In genomic region chr10:72108004-72108370, GRCh38 we compare ENCODE assay signal across 9 cellular contexts. TPM values are rescaled to one million over a fixed set of nuclear protein-coding genes. Genes with fewer than 3 reads are reported as not detected.
DNase-seq lines count a peak whose midpoint lies in the region; ATAC-seq and TF ChIP-seq lines count a peak whose summit lies in the region.
"Not testable (repeated sequence)": the region's sequence is repeated elsewhere in the genome, so short reads cannot be mapped to it uniquely, and the experiment has no call there.
"Had no signal": no experiment of that assay in that cellular context is flagged by ENCODE, and none has a peak within 500 bp of the region (broad histone marks: within the 10 kb centered on the region; RNA-seq: fewer than 3 reads in every experiment).

No MANE protein-coding gene starts in this region.

- H3K9me3 ChIP-seq in CD4-positive, alpha-beta T cell (ENCODE audit: control insufficient read depth, low read length); Loucy (ENCODE audit: insufficient read depth, low read depth, low read length); endodermal cell (ENCODE audit: control insufficient read depth, low read length): not testable (repeated sequence)

- not testable (repeated sequence) for H3K27me3 Mint-ChIP-seq in CD4-positive, alpha-beta T cell; T-helper 1 cell treated with Interleukin-12 subunit alpha and Interleukin-12 subunit beta and Interleukin-4 antibody, amounts not matched to agents 30 μg/mL and 1 μg/mL, for 36 hours (ENCODE audit: low read depth); activated CD8-positive, alpha-beta T cell treated with anti-CD3 and anti-CD28 coated beads, Interleukin-2, amount 10 ng/mL, durations not matched to agents 7 days and 5 days (ENCODE audit: low read depth); endodermal cell (ENCODE audit: insufficient read depth); mesothelial cell of epicardium (ENCODE audit: low read depth); stimulated activated naive CD8-positive, alpha-beta T cell treated with anti-CD3 and anti-CD28 coated beads, Interleukin-15, Interleukin-2, amounts not matched to agents 100 ng/mL and 50 ng/mL, for 24 hours

- H3K9ac ChIP-seq in Loucy (ENCODE audit: low read depth, low read length, poor library complexity, severe bottlenecking), result peak overlapping the region; percentile 59
- H3K9ac ChIP-seq in endodermal cell (ENCODE audit: extremely low read depth, low read length, poor library complexity, severe bottlenecking), result not testable (repeated sequence)

- not testable (repeated sequence) for H4K20me1 ChIP-seq in Loucy (ENCODE audit: insufficient read depth, low read length, poor library complexity, severe bottlenecking)

- H3K4me3 Mint-ChIP-seq in CD4-positive, alpha-beta T cell, result peak overlapping the region; percentile 87
- H3K4me3 Mint-ChIP-seq in T-helper 1 cell treated with Interleukin-12 subunit alpha and Interleukin-12 subunit beta and Interleukin-4 antibody, amounts not matched to agents 30 μg/mL and 1 μg/mL, for 36 hours, result peak overlapping the region; percentile 69
- H3K4me3 Mint-ChIP-seq in activated CD8-positive, alpha-beta T cell treated with anti-CD3 and anti-CD28 coated beads, Interleukin-2, amount 10 ng/mL, durations not matched to agents 7 days and 5 days, result peak overlapping the region; percentile 77
- H3K4me3 Mint-ChIP-seq in endodermal cell, mesothelial cell of epicardium: not testable (repeated sequence)
- peak overlapping the region; percentile 86 for H3K4me3 Mint-ChIP-seq in stimulated activated naive CD8-positive, alpha-beta T cell treated with anti-CD3 and anti-CD28 coated beads, Interleukin-15, Interleukin-2, amounts not matched to agents 100 ng/mL and 50 ng/mL, for 24 hours

- ATAC-seq in CD4-positive, alpha-beta T cell (ENCODE audit: poor library complexity), result peak; percentile 18
- peak; percentile 32 for ATAC-seq in activated CD8-positive, alpha-beta T cell treated with anti-CD3 and anti-CD28 coated beads, Interleukin-2, amount 10 ng/mL, durations not matched to agents 7 days and 5 days
- ATAC-seq in activated naive CD4-positive, alpha-beta T cell treated with anti-CD3 and anti-CD28 coated beads, Interleukin-2, amount 50 U/mL, for 72 hours, result peak; percentile 13

- intact Hi-C loops in CD4-positive, alpha-beta T cell (cut with DNase I, micrococcal nuclease), result loop anchor here in 1 of 2 experiments (10.0 kb wide), 1 partner anchor 587 kb away; the partner anchor contains the start of gene MCU

- H3K4me3 ChIP-seq in Loucy (ENCODE audit: low read length, poor library complexity, severe bottlenecking), result peak overlapping the region; percentile 63
- H3K4me3 ChIP-seq in endodermal cell (ENCODE audit: low read length), result not testable (repeated sequence)

- TF ChIP-seq CTCF in CD4-positive, alpha-beta T cell (IDR thresholded peaks at IDR 0.05); Loucy (conservative IDR thresholded peaks at IDR 0.05; ENCODE audit: low read length); endodermal cell (conservative IDR thresholded peaks at IDR 0.05); mesothelial cell of epicardium (IDR thresholded peaks at IDR 0.05; ENCODE audit: unreplicated experiment): not testable (repeated sequence)

- 96 to 100% methylated on average over 2 to 3 of the region's 3 CpGs for WGBS in endodermal cell (ENCODE audit: insufficient coverage in 1 of 2, insufficient read length in 1 of 2), 2 experiments

- H3K4me1 Mint-ChIP-seq in CD4-positive, alpha-beta T cell (ENCODE audit: low read depth), result peaks cover 90% of the 10 kb centered on the region
- peaks cover 53% of the 10 kb centered on the region for H3K4me1 Mint-ChIP-seq in T-helper 1 cell treated with Interleukin-12 subunit alpha and Interleukin-12 subunit beta and Interleukin-4 antibody, amounts not matched to agents 30 μg/mL and 1 μg/mL, for 36 hours (ENCODE audit: low read depth)
- peaks cover 61% of the 10 kb centered on the region for H3K4me1 Mint-ChIP-seq in activated CD8-positive, alpha-beta T cell treated with anti-CD3 and anti-CD28 coated beads, Interleukin-2, amount 10 ng/mL, durations not matched to agents 7 days and 5 days (ENCODE audit: low read depth)
- H3K4me1 Mint-ChIP-seq in endodermal cell, result not testable (repeated sequence)
- H3K4me1 Mint-ChIP-seq in mesothelial cell of epicardium, result peaks cover 27% of the 10 kb centered on the region
- H3K4me1 Mint-ChIP-seq in stimulated activated naive CD8-positive, alpha-beta T cell treated with anti-CD3 and anti-CD28 coated beads, Interleukin-15, Interleukin-2, amounts not matched to agents 100 ng/mL and 50 ng/mL, for 24 hours (ENCODE audit: low read depth), result peaks cover 74% of the 10 kb centered on the region

- POLR2A ChIA-PET in CD4-positive, alpha-beta T cell (lab: Charles Lee), result interaction anchor here (0.6 to 4.0 kb wide), 13 partner anchors 9 to 189 kb away, joined by 3 to 117 read pairs (median 6); partner anchors contain the start of genes ANAPC16, ASCC1 and SPOCK2
- POLR2A ChIA-PET in activated CD8-positive, alpha-beta T cell treated with anti-CD3 and anti-CD28 coated beads, Interleukin-2, amount 10 ng/mL, durations not matched to agents 7 days and 5 days (lab: Charles Lee), result interaction anchor here (1.1 to 3.8 kb wide), 4 partner anchors 20 to 212 kb away, joined by 4 to 51 read pairs (median 10); partner anchors contain the start of gene SPOCK2

- peak overlapping the region; percentile 94 for H3K27ac Mint-ChIP-seq in CD4-positive, alpha-beta T cell
- H3K27ac Mint-ChIP-seq in T-helper 1 cell treated with Interleukin-12 subunit alpha and Interleukin-12 subunit beta and Interleukin-4 antibody, amounts not matched to agents 30 μg/mL and 1 μg/mL, for 36 hours, result peak overlapping the region; percentile 86
- H3K27ac Mint-ChIP-seq in activated CD8-positive, alpha-beta T cell treated with anti-CD3 and anti-CD28 coated beads, Interleukin-2, amount 10 ng/mL, durations not matched to agents 7 days and 5 days, result peak overlapping the region; percentile 92
- peak overlapping the region; percentile 91 to 96 for H3K27ac Mint-ChIP-seq in activated naive CD4-positive, alpha-beta T cell treated with anti-CD3 and anti-CD28 coated beads, Interleukin-2, amount 50 U/mL, for 72 hours
- peak overlapping the region; percentile 76 for H3K27ac Mint-ChIP-seq in endodermal cell
- peak overlapping the region; percentile 95 for H3K27ac Mint-ChIP-seq in mesothelial cell of epicardium
- H3K27ac Mint-ChIP-seq in stimulated activated naive CD8-positive, alpha-beta T cell treated with anti-CD3 and anti-CD28 coated beads, Interleukin-15, Interleukin-2, amounts not matched to agents 100 ng/mL and 50 ng/mL, for 24 hours, result peak overlapping the region; percentile 97

- not testable (repeated sequence) for H2AFZ ChIP-seq in Loucy (ENCODE audit: low read length)

- peaks cover 24% of the 10 kb centered on the region for H3K4me1 ChIP-seq in Loucy (ENCODE audit: insufficient read depth, low read length, poor library complexity, severe bottlenecking)
- not testable (repeated sequence) for H3K4me1 ChIP-seq in endodermal cell (ENCODE audit: control insufficient read depth, insufficient read depth, low read length)

- H3K27me3 ChIP-seq in CD4-positive, alpha-beta T cell (ENCODE audit: control insufficient read depth, insufficient read depth, low read length); Loucy (ENCODE audit: insufficient read depth, low read length, poor library complexity, severe bottlenecking); endodermal cell (ENCODE audit: control insufficient read depth, insufficient read depth, low read length, poor library complexity, severe bottlenecking): not testable (repeated sequence)

- not testable (repeated sequence) for DNase-seq in CD4-positive, alpha-beta T cell; activated CD8-positive, alpha-beta T cell treated with anti-CD3 and anti-CD28 coated beads, Interleukin-2, amount 10 ng/mL, durations not matched to agents 7 days and 5 days; activated naive CD4-positive, alpha-beta T cell treated with anti-CD3 and anti-CD28 coated beads, Interleukin-2, amount 50 U/mL, for 72 hours (ENCODE audit: low spot score in 2 of 2); endodermal cell; mesothelial cell of epicardium (ENCODE audit: low spot score in 2 of 2, unreplicated experiment in 2 of 2)

- H3K79me2 ChIP-seq in Loucy (ENCODE audit: insufficient read depth, low read length), result not testable (repeated sequence)

- not testable (repeated sequence) for H3K9me2 ChIP-seq in Loucy (replicated peaks; ENCODE audit: low read depth, low read length)

- H3K36me3 Mint-ChIP-seq in CD4-positive, alpha-beta T cell (ENCODE audit: low read depth); mesothelial cell of epicardium: not testable (repeated sequence)
- peaks cover 19% of the 10 kb centered on the region for H3K36me3 Mint-ChIP-seq in T-helper 1 cell treated with Interleukin-12 subunit alpha and Interleukin-12 subunit beta and Interleukin-4 antibody, amounts not matched to agents 30 μg/mL and 1 μg/mL, for 36 hours (ENCODE audit: low read depth)
- peaks cover 31% of the 10 kb centered on the region for H3K36me3 Mint-ChIP-seq in activated CD8-positive, alpha-beta T cell treated with anti-CD3 and anti-CD28 coated beads, Interleukin-2, amount 10 ng/mL, durations not matched to agents 7 days and 5 days (ENCODE audit: low read depth)
- H3K36me3 Mint-ChIP-seq in activated naive CD4-positive, alpha-beta T cell treated with anti-CD3 and anti-CD28 coated beads, Interleukin-2, amount 50 U/mL, for 72 hours, result peaks cover 0 to 45% of the 10 kb centered on the region in 2 donors
- H3K36me3 Mint-ChIP-seq in endodermal cell (ENCODE audit: low read depth), result peaks cover 12% of the 10 kb centered on the region
- H3K36me3 Mint-ChIP-seq in stimulated activated naive CD8-positive, alpha-beta T cell treated with anti-CD3 and anti-CD28 coated beads, Interleukin-15, Interleukin-2, amounts not matched to agents 100 ng/mL and 50 ng/mL, for 24 hours (ENCODE audit: low read depth), result peaks cover 52% of the 10 kb centered on the region

- not testable (repeated sequence) for H3K36me3 ChIP-seq in Loucy (ENCODE audit: insufficient read depth, low read length); endodermal cell (ENCODE audit: control insufficient read depth, insufficient read depth, low read length)

- peak overlapping the region; percentile 69 for H3K27ac ChIP-seq in CD4-positive, alpha-beta T cell (ENCODE audit: low read depth, low read length)
- not testable (repeated sequence) for H3K27ac ChIP-seq in endodermal cell (ENCODE audit: low read depth, low read length)

- not testable (repeated sequence) for H3K9me3 Mint-ChIP-seq in CD4-positive, alpha-beta T cell; T-helper 1 cell treated with Interleukin-12 subunit alpha and Interleukin-12 subunit beta and Interleukin-4 antibody, amounts not matched to agents 30 μg/mL and 1 μg/mL, for 36 hours; activated CD8-positive, alpha-beta T cell treated with anti-CD3 and anti-CD28 coated beads, Interleukin-2, amount 10 ng/mL, durations not matched to agents 7 days and 5 days (ENCODE audit: insufficient read depth); activated naive CD4-positive, alpha-beta T cell treated with anti-CD3 and anti-CD28 coated beads, Interleukin-2, amount 50 U/mL, for 72 hours; endodermal cell; mesothelial cell of epicardium; stimulated activated naive CD8-positive, alpha-beta T cell treated with anti-CD3 and anti-CD28 coated beads, Interleukin-15, Interleukin-2, amounts not matched to agents 100 ng/mL and 50 ng/mL, for 24 hours

- peak overlapping the region; percentile 74 for H3K4me2 ChIP-seq in Loucy (ENCODE audit: low read depth, low read length, poor library complexity, severe bottlenecking)

- CTCF ChIA-PET in CD4-positive, alpha-beta T cell (lab: Charles Lee), result interaction anchor here (0.7 to 1.8 kb wide), 5 partner anchors 11 to 229 kb away, joined by 3 to 6 read pairs (median 5); no protein-coding TSS in a partner anchor
- CTCF ChIA-PET in activated CD8-positive, alpha-beta T cell treated with anti-CD3 and anti-CD28 coated beads, Interleukin-2, amount 10 ng/mL, durations not matched to agents 7 days and 5 days (lab: Charles Lee), result interaction anchor here (0.6 to 3.0 kb wide), 9 partner anchors 10 to 230 kb away, joined by 3 to 14 read pairs (median 4); partner anchors contain the start of genes ANAPC16 and SPOCK2

- H3F3A ChIP-seq in Loucy (ENCODE audit: low read depth), result not testable (repeated sequence)

RNA-seq across cellular contexts. Expression of gene SPOCK2, which starts 19.6 kb away (rescaled TPM):
- total RNA-seq in CD4-positive, alpha-beta T cell, result 100 to 1,000 TPM; 976 to 998 TPM
- 100 to 1,000 TPM; 261 to 268 TPM for total RNA-seq in activated CD8-positive, alpha-beta T cell treated with anti-CD3 and anti-CD28 coated beads, Interleukin-2, amount 10 ng/mL, durations not matched to agents 7 days and 5 days
- 100 to 1,000 TPM; 170 to 209 TPM for total RNA-seq in activated naive CD4-positive, alpha-beta T cell treated with anti-CD3 and anti-CD28 coated beads, Interleukin-2, amount 50 U/mL, for 72 hours
- total RNA-seq in endodermal cell (1 to 10 TPM; 1.6 to 3.7 TPM), mesothelial cell of epicardium (26.7 to 32.4 TPM (median 28.5 TPM) in 3 replicates)
- polyA plus RNA-seq in endodermal cell (2013, experiment 1 of 2), result 2.2 TPM
- polyA plus RNA-seq in endodermal cell (2013, experiment 2 of 2), result 3.2 TPM
- total RNA-seq: IMR-90 had no signal
